In genomic region chr20:10466855-10467254, GRCh38 we compare ENCODE assay signal across 1 cellular context.
TF ChIP-seq lines count a peak whose summit lies in the region.

No MANE protein-coding gene starts in this region.

TF ChIP-seq in GM23338, 12 proteins besides CTCF, POLR2A, EP300 and RAD21 (continued from another document):
- TF ChIP-seq REST (IDR thresholded peaks at IDR 0.05; ENCODE audit: unreplicated experiment) (no peak), NANOG (IDR thresholded peaks at IDR 0.05; ENCODE audit: borderline replicate concordance) (peak; percentile 90), CREB1 (CRISPR knock-in tag; IDR thresholded peaks at IDR 0.05; ENCODE audit: low read depth) (no peak), EZH2phosphoT487 (IDR thresholded peaks at IDR 0.05; ENCODE audit: unreplicated experiment) (no peak)
